In genomic region chr22:39254789-39255298, GRCh38 we compare ENCODE assay signal across 8 cellular contexts. TPM values are rescaled to one million over a fixed set of nuclear protein-coding genes. Genes with fewer than 3 reads are reported as not detected.
A peak's percentile ranks its signal among the peaks of the same experiment; 100 is the strongest.
DNase-seq lines count a peak whose midpoint lies in the region; ATAC-seq and TF ChIP-seq lines count a peak whose summit lies in the region.

No MANE protein-coding gene starts in this region.

- H3K9me3 Mint-ChIP-seq in activated naive CD4-positive, alpha-beta T cell treated with anti-CD3 and anti-CD28 coated beads, Interleukin-2, amount 50 U/mL, for 72 hours = no peaks in the 10 kb centered on the region

- TF ChIP-seq POLR2A in tibial nerve (IDR thresholded peaks at IDR 0.05) = no peak

- H3K27ac Mint-ChIP-seq in activated naive CD4-positive, alpha-beta T cell treated with anti-CD3 and anti-CD28 coated beads, Interleukin-2, amount 50 U/mL, for 72 hours = peak overlapping the region in 1 of 2 donors; percentile 58

- 19 to 30% methylated on average over 12 to 13 of the region's 15 CpGs for WGBS in tibial nerve, 2 donors

- DNase-seq in Daoy (ENCODE audit: low read depth) (peak; percentile 91), HK-2 (ENCODE audit: unreplicated experiment) (peak; percentile 69), hepatic stellate cell (ENCODE audit: low spot score) (peak; percentile 89), tibial nerve (ENCODE audit: low spot score in 2 of 2) (no peak), omental fat pad (ENCODE audit: low spot score) (no peak), NCI-H774 (lab: John Stamatoyannopoulos, UW) (no peak)
- DNase-seq in activated naive CD4-positive, alpha-beta T cell treated with anti-CD3 and anti-CD28 coated beads, Interleukin-2, amount 50 U/mL, for 72 hours (ENCODE audit: low spot score in 2 of 2) = peak; percentile 58 to 67

- no peaks in the 10 kb centered on the region for H3K36me3 ChIP-seq in tibial nerve

- no peaks in the 10 kb centered on the region for H3K27me3 ChIP-seq in tibial nerve

- no peak overlapping the region for H3K4me3 ChIP-seq in tibial nerve

- peak; percentile 74 to 85 for ATAC-seq in activated naive CD4-positive, alpha-beta T cell treated with anti-CD3 and anti-CD28 coated beads, Interleukin-2, amount 50 U/mL, for 72 hours
- ATAC-seq in GM21515 (IDR thresholded peaks at IDR 0.05; ENCODE audit: unreplicated experiment) (no peak), omental fat pad (ENCODE audit: low FRiP score) (no peak)

- no peak for TF ChIP-seq CTCF in tibial nerve (IDR thresholded peaks at IDR 0.05)
- TF ChIP-seq CTCF in omental fat pad (IDR thresholded peaks at IDR 0.05) = no peak

- peaks cover 0 to 37% (median 26%) of the 10 kb centered on the region in 4 donors for H3K4me1 ChIP-seq in tibial nerve

- H3K36me3 Mint-ChIP-seq in activated naive CD4-positive, alpha-beta T cell treated with anti-CD3 and anti-CD28 coated beads, Interleukin-2, amount 50 U/mL, for 72 hours = no peaks in the 10 kb centered on the region

- H3K9me3 ChIP-seq in tibial nerve = no peaks in the 10 kb centered on the region

- TF ChIP-seq EP300 in tibial nerve (IDR thresholded peaks at IDR 0.05) = no peak

- peak overlapping the region in 3 of 4 donors; percentile 15 to 79 (median 79) for H3K27ac ChIP-seq in tibial nerve

RNA-seq across cellular contexts. Expression of gene PDGFB, which starts 10.1 kb away (rescaled TPM):
- 0.11 and 0.18 TPM in 2 replicates for total RNA-seq in Daoy (2014; rRNA removed; shearing (Covaris generic))
- 1 to 10 TPM in 1 of 2 donors, under 1 TPM in 1; 0.46 to 2.9 TPM for total RNA-seq in activated naive CD4-positive, alpha-beta T cell treated with anti-CD3 and anti-CD28 coated beads, Interleukin-2, amount 50 U/mL, for 72 hours
- total RNA-seq in tibial nerve = 10 to 100 TPM in 2 of 4 donors, 1 to 10 TPM in 2; 7.5 to 22.2 (median 10.2) TPM
- total RNA-seq in omental fat pad = 10 to 100 TPM; 11.6 to 33.1 (median 14.6) TPM

Comparison
In these comparisons a context has a peak if more than half of its experiments do, and no peak if none do; other contexts are left out.
1. DNase-seq: peak in Daoy (single experiment), HK-2 (single experiment), activated naive CD4-positive, alpha-beta T cell treated with anti-CD3 and anti-CD28 coated beads, Interleukin-2, amount 50 U/mL, for 72 hours (2 of 2) and hepatic stellate cell (single experiment); none in tibial nerve (0 of 2), omental fat pad (single experiment) and NCI-H774 (single experiment).
2. ATAC-seq: peak in activated naive CD4-positive, alpha-beta T cell treated with anti-CD3 and anti-CD28 coated beads, Interleukin-2, amount 50 U/mL, for 72 hours (2 of 2); none in GM21515 (single experiment) and omental fat pad (single experiment).